Comparison of ENCODE assay signal across 18 cellular contexts in the genomic region with DNA sequence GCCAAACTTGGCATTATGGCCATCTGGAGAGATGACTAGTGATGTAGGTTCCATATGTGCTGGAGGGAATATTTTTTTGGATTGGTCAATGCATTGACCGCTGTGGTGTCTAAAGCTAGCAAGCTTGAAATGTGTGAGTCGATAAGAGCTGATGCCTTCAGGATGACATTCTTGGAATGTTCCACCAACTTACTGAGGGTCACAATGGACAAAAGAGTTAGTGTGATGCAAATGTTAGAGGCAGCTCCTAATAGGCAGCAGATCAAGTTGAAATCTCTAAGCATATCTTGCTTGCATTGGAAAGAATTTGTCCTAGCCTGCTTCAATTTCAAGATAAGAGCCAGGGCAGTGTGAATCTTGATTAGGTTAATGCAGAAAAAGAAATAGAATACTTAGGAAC.
A peak's percentile ranks its signal among the peaks of the same experiment; 100 is the strongest.
DNase-seq lines count a peak whose midpoint lies in the region; ATAC-seq, FAIRE-seq and TF ChIP-seq lines count a peak whose summit lies in the region.
"Had no signal": no experiment of that assay in that cellular context is flagged by ENCODE, and none has a peak within 500 bp of the region (broad histone marks: within the 10 kb centered on the region; RNA-seq: fewer than 3 reads in every experiment).

No MANE protein-coding gene starts in this region.

- H4K8ac ChIP-seq in H1 (ENCODE audit: extremely low read depth, insufficient read depth, low read length), result no peak overlapping the region

- FAIRE-seq in H1 (lab: Jason Lieb, UNC), result peak; percentile 58
- FAIRE-seq: G401.6, GM12891, HTR-8/SVneo had no signal

- peak; percentile 52 for DNase-seq in ELF-1 (ENCODE audit: low read depth, low spot score)
- DNase-seq in H1 (ENCODE audit: low read depth in 1 of 2, low spot score in 2 of 2), result no peak
- DNase-seq in iPS DF 19.7 (ENCODE audit: low read depth, low spot score), result peak; percentile 35
- no peak for DNase-seq in NOMO-1 treated with dmso at 0.1 percent for 144 hours (lab: John Stamatoyannopoulos, UW; ENCODE audit: unreplicated experiment)
- DNase-seq in DMS53 treated with DMSO at 0.1 percent for 48 hours (lab: John Stamatoyannopoulos, UW; ENCODE audit: unreplicated experiment), result no peak
- DNase-seq in Right ventricle myocardium inferior (ENCODE audit: missing footprints), result no peak
- DNase-seq in activated CD8-positive, alpha-beta T cell treated with anti-CD3 and anti-CD28 coated beads, Interleukin-2, amount 10 ng/mL, durations not matched to agents 7 days and 5 days, result no peak
- DNase-seq: ACHN; C1 segment of cervical spinal cord; Calu3; CD4-positive, alpha-beta T cell; DMS 273 treated with DMSO at 0.1 percent for 48 hours; DMS79 had no signal

- H4K91ac ChIP-seq in H1 (replicated peaks; ENCODE audit: insufficient read length, low read length), result peak overlapping the region; percentile 34

- H2BK20ac ChIP-seq in H1 (ENCODE audit: low read length), result 0 out of 2 replicates have a peak overlapping the region, but pooled peaks have one; percentile 52

- peaks cover 7% of the 10 kb centered on the region for H3K4me1 Mint-ChIP-seq in activated CD8-positive, alpha-beta T cell treated with anti-CD3 and anti-CD28 coated beads, Interleukin-2, amount 10 ng/mL, durations not matched to agents 7 days and 5 days (ENCODE audit: low read depth)

- no peak overlapping the region for H3K27ac Mint-ChIP-seq in activated CD8-positive, alpha-beta T cell treated with anti-CD3 and anti-CD28 coated beads, Interleukin-2, amount 10 ng/mL, durations not matched to agents 7 days and 5 days
- H3K27ac Mint-ChIP-seq: B cell; CD4-positive, alpha-beta T cell had no signal

- H3K27me3 ChIP-seq in HUES6 (ENCODE audit: control insufficient read depth, insufficient read depth, low read length) (peaks cover 8% of the 10 kb centered on the region; the same call in 1 of the 2 replicates), H1 (replicated peaks in 1 of 4; ENCODE audit: control insufficient read depth in 3 of 4, extremely low read depth in 1 of 4, insufficient read depth in 3 of 4, low read length in 3 of 4) (no peaks in the 10 kb centered on the region)

- WGBS in H1 (ENCODE audit: extremely low coverage in 1 of 2, insufficient coverage in 1 of 2, insufficient read length in 1 of 2, insufficient replicate concordance in 2 of 2, low coverage in 1 of 2, low lambda C conversion rate in 2 of 2, missing lambda C conversion rate in 1 of 2), 2 experiments, result 71% methylated on average over 1 of the region's 2 CpGs; no CpG with 5 or more reads in 1 of the 2 experiments

- H3K9me3 ChIP-seq in HUES6 (ENCODE audit: control insufficient read depth, insufficient read depth, low read depth, low read length) (no peaks in the 10 kb centered on the region; the same call in 1 of the 2 replicates), H1 (ENCODE audit: insufficient read depth in 2 of 2, low read depth in 1 of 2, low read length in 1 of 2) (no peaks in the 10 kb centered on the region)

- H3K4me3 ChIP-seq in HUES6 (ENCODE audit: low read depth, low read length) (no peak overlapping the region), H1 (ENCODE audit: extremely low read depth in 1 of 4, insufficient read depth in 2 of 4, low read depth in 3 of 4, low read length in 4 of 4) (no peak overlapping the region)

- no peak overlapping the region for H2BK12ac ChIP-seq in H1 (ENCODE audit: low read depth, low read length)

- H3K9ac ChIP-seq in HUES6 (ENCODE audit: low read length) (peak overlapping the region; percentile 22), H1 (replicated peaks in 1 of 4; ENCODE audit: extremely low read depth in 1 of 4, low read depth in 3 of 4, low read length in 3 of 4) (no peak overlapping the region)

- H3K9me3 Mint-ChIP-seq in activated CD8-positive, alpha-beta T cell treated with anti-CD3 and anti-CD28 coated beads, Interleukin-2, amount 10 ng/mL, durations not matched to agents 7 days and 5 days (ENCODE audit: insufficient read depth), result no peaks in the 10 kb centered on the region
- H3K9me3 Mint-ChIP-seq: CD4-positive, alpha-beta T cell had no signal

- H3K4ac ChIP-seq in H1 (replicated peaks; ENCODE audit: insufficient read length, low read depth, low read length), result no peak overlapping the region

- TF ChIP-seq RAD21 in H1 (IDR thresholded peaks at IDR 0.05 in 1 of 2, conservative IDR thresholded peaks at IDR 0.05 in 1 of 2; ENCODE audit: low read depth in 2 of 2, low read length in 2 of 2), result no peak

- no peaks in the 10 kb centered on the region for H3K27me3 Mint-ChIP-seq in activated CD8-positive, alpha-beta T cell treated with anti-CD3 and anti-CD28 coated beads, Interleukin-2, amount 10 ng/mL, durations not matched to agents 7 days and 5 days (ENCODE audit: low read depth)
- H3K27me3 Mint-ChIP-seq: B cell; CD4-positive, alpha-beta T cell had no signal

- no peak overlapping the region for H2BK15ac ChIP-seq in H1 (ENCODE audit: low read length)

- H3K18ac ChIP-seq in H1 (ENCODE audit: extremely low read depth, low read length), result no peak overlapping the region

- H3K56ac ChIP-seq in H1 (replicated peaks; ENCODE audit: insufficient read length, low read depth, low read length), result no peak overlapping the region

- TF ChIP-seq EP300 in H1 (IDR thresholded peaks at IDR 0.05; ENCODE audit: borderline replicate concordance in 1 of 2, low read depth in 2 of 2, low read length in 2 of 2), result no peak

- H2BK120ac ChIP-seq in H1 (replicated peaks; ENCODE audit: low read depth, low read length), result no peak overlapping the region

- POLR2A ChIA-PET in H1 (lab: Charles Lee; ENCODE audit: partially characterized antibody), result interaction anchor here (1.8 kb wide), 1 partner anchor 93 kb away, joined by 4 read pairs; no protein-coding TSS in a partner anchor
- POLR2A ChIA-PET in activated CD8-positive, alpha-beta T cell treated with anti-CD3 and anti-CD28 coated beads, Interleukin-2, amount 10 ng/mL, durations not matched to agents 7 days and 5 days (lab: Charles Lee), result no interaction called here

- H4K20me1 ChIP-seq in H1 (replicated peaks in 1 of 2; ENCODE audit: control insufficient read depth in 1 of 2, insufficient read depth in 2 of 2, low read length in 2 of 2), result no peaks in the 10 kb centered on the region

- peak overlapping the region; percentile 38; the same call in 1 of the 2 replicates for H3K27ac ChIP-seq in HUES6 (ENCODE audit: low read depth, low read length)
- no peak overlapping the region; the same call in 1 of the 2 replicates for H3K27ac ChIP-seq in H1 (ENCODE audit: low read depth, low read length)

- H3K4me1 ChIP-seq in HUES6 (ENCODE audit: control insufficient read depth, insufficient read depth, low read length), result peaks cover 56% of the 10 kb centered on the region
- H3K4me1 ChIP-seq in H1 (replicated peaks in 1 of 4; ENCODE audit: control insufficient read depth in 3 of 4, insufficient read depth in 4 of 4, low read length in 3 of 4), result peaks cover 0 to 5% (median 1%) of the 10 kb centered on the region in 4 experiments; a peak in 3 of 7 replicates

- H3K36me3 ChIP-seq in HUES6 (ENCODE audit: control insufficient read depth, insufficient read depth, low read length) (no peaks in the 10 kb centered on the region), H1 (ENCODE audit: control insufficient read depth in 2 of 4, insufficient read depth in 4 of 4, low read length in 3 of 4) (no peaks in the 10 kb centered on the region)

- H3K23me2 ChIP-seq in H1 (ENCODE audit: low read depth, low read length), result no peaks in the 10 kb centered on the region

- TF ChIP-seq POLR2A in H1 (IDR thresholded peaks at IDR 0.05; ENCODE audit: control extremely low read depth in 1 of 2, low read depth in 2 of 2, low read length in 2 of 2), result no peak

- no peak overlapping the region for H2AFZ ChIP-seq in H1 (ENCODE audit: low read length)

- H2BK5ac ChIP-seq in H1 (ENCODE audit: low read depth, low read length), result peak overlapping the region; percentile 67; the same call in 1 of the 2 replicates

- H3K79me2 ChIP-seq in H1 (ENCODE audit: control insufficient read depth in 1 of 2, insufficient read depth in 2 of 2, low read length in 2 of 2), result no peaks in the 10 kb centered on the region

- no peaks in the 10 kb centered on the region for H3K79me1 ChIP-seq in H1 (ENCODE audit: low read depth, low read length)

- no peak overlapping the region for H3K4me3 Mint-ChIP-seq in activated CD8-positive, alpha-beta T cell treated with anti-CD3 and anti-CD28 coated beads, Interleukin-2, amount 10 ng/mL, durations not matched to agents 7 days and 5 days
- H3K4me3 Mint-ChIP-seq: B cell; CD4-positive, alpha-beta T cell had no signal

- H2AK5ac ChIP-seq in H1 (ENCODE audit: low read depth, low read length), result no peak overlapping the region

- H4K5ac ChIP-seq in H1 (ENCODE audit: insufficient read length, low read depth, low read length), result no peak overlapping the region

- TF ChIP-seq CTCF in H1 (IDR thresholded peaks at IDR 0.05; ENCODE audit: control extremely low read depth in 1 of 3, insufficient read depth in 1 of 3, low read depth in 1 of 3, low read length in 3 of 3), result no peak

- intact Hi-C loops in Right ventricle myocardium inferior (cut with DNase I), result no loop called here

- H3K23ac ChIP-seq in H1 (ENCODE audit: insufficient read length), result no peak overlapping the region

- ATAC-seq in Right ventricle myocardium inferior, result no peak
- ATAC-seq in activated CD8-positive, alpha-beta T cell treated with anti-CD3 and anti-CD28 coated beads, Interleukin-2, amount 10 ng/mL, durations not matched to agents 7 days and 5 days, result no peak

- CTCF ChIA-PET in H1 (lab: Charles Lee; ENCODE audit: partially characterized antibody), result interaction anchor here (1.0 kb wide), 1 partner anchor 211 kb away, joined by 4 read pairs; a partner anchor contains a TSS
- CTCF ChIA-PET in activated CD8-positive, alpha-beta T cell treated with anti-CD3 and anti-CD28 coated beads, Interleukin-2, amount 10 ng/mL, durations not matched to agents 7 days and 5 days (lab: Charles Lee), result no interaction called here

- H3K4me2 ChIP-seq in H1 (ENCODE audit: insufficient read depth in 1 of 2, low read depth in 2 of 2, low read length in 2 of 2), result peak overlapping the region in 1 of 2 experiments; percentile 45; a peak in 2 of 4 replicates

- no peaks in the 10 kb centered on the region for H3K36me3 Mint-ChIP-seq in activated CD8-positive, alpha-beta T cell treated with anti-CD3 and anti-CD28 coated beads, Interleukin-2, amount 10 ng/mL, durations not matched to agents 7 days and 5 days (ENCODE audit: low read depth)

- no peak overlapping the region for H3K14ac ChIP-seq in H1 (ENCODE audit: insufficient read length)

TF ChIP-seq in H1, 55 proteins besides CTCF, POLR2A, EP300 and RAD21 (continues in another document):
- TF ChIP-seq JUN (IDR thresholded peaks at IDR 0.05; ENCODE audit: low read depth, low read length), result no peak
- no peak for TF ChIP-seq ASH2L (IDR thresholded peaks at IDR 0.05; ENCODE audit: low read length)
- TF ChIP-seq, protein P1, sequence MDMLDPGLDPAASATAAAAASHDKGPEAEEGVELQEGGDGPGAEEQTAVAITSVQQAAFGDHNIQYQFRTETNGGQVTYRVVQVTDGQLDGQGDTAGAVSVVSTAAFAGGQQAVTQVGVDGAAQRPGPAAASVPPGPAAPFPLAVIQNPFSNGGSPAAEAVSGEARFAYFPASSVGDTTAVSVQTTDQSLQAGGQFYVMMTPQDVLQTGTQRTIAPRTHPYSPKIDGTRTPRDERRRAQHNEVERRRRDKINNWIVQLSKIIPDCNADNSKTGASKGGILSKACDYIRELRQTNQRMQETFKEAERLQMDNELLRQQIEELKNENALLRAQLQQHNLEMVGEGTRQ (IDR thresholded peaks at IDR 0.05; ENCODE audit: low read length), result no peak
- no peak for TF ChIP-seq KDM5A (IDR thresholded peaks at IDR 0.05; ENCODE audit: low read length)

Comparison
In these comparisons a context has a peak if more than half of its experiments do, and no peak if none do; other contexts are left out.
1. DNase-seq: peak in ELF-1 (single experiment) and iPS DF 19.7 (single experiment); none in H1 (0 of 2), NOMO-1 treated with dmso at 0.1 percent for 144 hours (single experiment), DMS53 treated with DMSO at 0.1 percent for 48 hours (single experiment), Right ventricle myocardium inferior (single experiment) and activated CD8-positive, alpha-beta T cell treated with anti-CD3 and anti-CD28 coated beads, Interleukin-2, amount 10 ng/mL, durations not matched to agents 7 days and 5 days (single experiment).